ENCODE assay signal across 8 cellular contexts in the genomic region with DNA sequence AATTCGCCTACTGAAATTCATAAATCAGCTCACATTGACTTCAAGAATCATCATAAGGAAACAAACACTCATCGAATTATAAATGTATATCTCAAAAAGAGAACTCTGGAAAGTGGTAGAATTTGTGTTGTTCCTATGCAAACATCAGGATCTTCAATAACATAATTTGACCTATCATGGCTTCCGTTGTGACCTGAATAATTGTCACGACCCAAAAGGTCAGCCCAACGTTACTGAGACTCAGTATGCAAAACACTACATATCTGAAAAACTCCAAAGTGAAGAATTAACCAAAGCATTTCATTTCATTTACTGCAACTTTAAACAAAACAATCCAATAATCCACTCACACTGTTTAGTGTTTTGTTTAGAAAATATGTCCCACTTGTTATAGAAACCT. TPM values are rescaled to one million over a fixed set of nuclear protein-coding genes. Genes with fewer than 3 reads are reported as not detected.
A peak's percentile ranks its signal among the peaks of the same experiment; 100 is the strongest.
DNase-seq lines count a peak whose midpoint lies in the region; ATAC-seq and TF ChIP-seq lines count a peak whose summit lies in the region.

No MANE protein-coding gene starts in this region.

- H3K4me3 ChIP-seq in BE2C (ENCODE audit: low read depth, low read length) (peak overlapping the region; percentile 96), Karpas-422 (ENCODE audit: low read length) (peak overlapping the region; percentile 83)

- H3K9me3 ChIP-seq in BE2C (no peaks in the 10 kb centered on the region), Karpas-422 (ENCODE audit: low read length) (no peaks in the 10 kb centered on the region)

- DNase-seq in BE2C (no peak), Karpas-422 (peak; percentile 83), natural killer cell (no peak), NCI-H226 (no peak), anterior cingulate cortex (lab: John Stamatoyannopoulos, UW) (no peak), T-helper 9 cell (no peak)
- no peak for DNase-seq in central memory CD8-positive, alpha-beta T cell (ENCODE audit: low spot score in 2 of 2)

- H3K27ac ChIP-seq in Karpas-422 (ENCODE audit: low read length) = peak overlapping the region; percentile 81

- no peak for ATAC-seq in central memory CD8-positive, alpha-beta T cell (replicated peaks; ENCODE audit: extremely low read depth, poor library complexity, severe bottlenecking)
- ATAC-seq in natural killer cell = no peak
- no peak for ATAC-seq in GM18520 (IDR thresholded peaks at IDR 0.05; ENCODE audit: unreplicated experiment)

- no peaks in the 10 kb centered on the region for H3K9me3 Mint-ChIP-seq in central memory CD8-positive, alpha-beta T cell
- no peaks in the 10 kb centered on the region for H3K9me3 Mint-ChIP-seq in natural killer cell

- peaks cover 31% of the 10 kb centered on the region for H3K4me1 Mint-ChIP-seq in central memory CD8-positive, alpha-beta T cell
- H3K4me1 Mint-ChIP-seq in natural killer cell = peaks cover 26 to 33% of the 10 kb centered on the region in 2 donors

- H3K4me2 ChIP-seq in Karpas-422 (ENCODE audit: low read depth, low read length, poor library complexity, severe bottlenecking) = peak overlapping the region; percentile 67

- peaks cover 62% of the 10 kb centered on the region for H3K79me2 ChIP-seq in Karpas-422 (ENCODE audit: low read length)

- intact Hi-C loops in natural killer cell (cut with micrococcal nuclease) = loop anchor here (2.0 kb wide), 2 partner anchors 119 to 163 kb away; a partner anchor contains a TSS

- H3K27ac Mint-ChIP-seq in central memory CD8-positive, alpha-beta T cell (ENCODE audit: low read depth) = peak overlapping the region; percentile 96
- peak overlapping the region in 1 of 2 donors; percentile 96 for H3K27ac Mint-ChIP-seq in natural killer cell

- no peak for TF ChIP-seq CTCF in BE2C (IDR thresholded peaks at IDR 0.05; ENCODE audit: low read depth, low read length)
- no peak for TF ChIP-seq CTCF in natural killer cell (IDR thresholded peaks at IDR 0.05)

- H4K20me1 ChIP-seq in Karpas-422 (ENCODE audit: insufficient read depth, low read depth, low read length) = no peaks in the 10 kb centered on the region

- H3K36me3 Mint-ChIP-seq in central memory CD8-positive, alpha-beta T cell (ENCODE audit: insufficient read depth) = peaks cover 17% of the 10 kb centered on the region
- H3K36me3 Mint-ChIP-seq in natural killer cell = no peaks in the 10 kb centered on the region

- no peak overlapping the region for H3K4me3 Mint-ChIP-seq in central memory CD8-positive, alpha-beta T cell
- H3K4me3 Mint-ChIP-seq in natural killer cell = peak overlapping the region; percentile 95

- no peaks in the 10 kb centered on the region for H3K9me2 ChIP-seq in Karpas-422 (replicated peaks; ENCODE audit: insufficient read depth, low read length)

- no peaks in the 10 kb centered on the region for H3K27me3 Mint-ChIP-seq in central memory CD8-positive, alpha-beta T cell
- no peaks in the 10 kb centered on the region for H3K27me3 Mint-ChIP-seq in natural killer cell (ENCODE audit: low read depth in 2 of 2)

- H3K4me1 ChIP-seq in BE2C = no peaks in the 10 kb centered on the region
- peaks cover 62% of the 10 kb centered on the region for H3K4me1 ChIP-seq in Karpas-422 (ENCODE audit: low read length)

- H3K27me3 ChIP-seq in BE2C (no peaks in the 10 kb centered on the region), Karpas-422 (ENCODE audit: low read length) (no peaks in the 10 kb centered on the region)

- H3K36me3 ChIP-seq in BE2C (no peaks in the 10 kb centered on the region), Karpas-422 (ENCODE audit: insufficient read depth, low read length) (peaks cover 9% of the 10 kb centered on the region; the same call in 1 of the 2 replicates)

- H2AFZ ChIP-seq in Karpas-422 (ENCODE audit: low read length) = no peak overlapping the region

- peak overlapping the region; percentile 91 for H3K9ac ChIP-seq in Karpas-422 (ENCODE audit: low read length)

RNA-seq across cellular contexts. Expression of a gene that starts 1.2 kb away (rescaled TPM):
- polyA plus RNA-seq in BE2C (2012; ENCODE audit: insufficient read depth, insufficient read length, low read depth) = 6.3 TPM
- 46.8 and 50.7 TPM in 2 replicates for total RNA-seq in Karpas-422 (2014; rRNA removed; shearing (Covaris generic); ENCODE audit: low replicate concordance)
- 10 to 100 TPM; 30.1 to 61.0 (median 42.1) TPM for total RNA-seq in natural killer cell
